ENCODE assay signal across 8 cellular contexts in genomic region chr4:139555705-139556070, GRCh38. TPM values are rescaled to one million over a fixed set of nuclear protein-coding genes. Genes with fewer than 3 reads are reported as not detected.
DNase-seq lines count a peak whose midpoint lies in the region; ATAC-seq and TF ChIP-seq lines count a peak whose summit lies in the region.

No MANE protein-coding gene starts in this region.

- H3K36me3 ChIP-seq in esophagus squamous epithelium = no peaks in the 10 kb centered on the region

- peaks cover 40% of the 10 kb centered on the region for H3K4me1 Mint-ChIP-seq in T-helper 2 cell treated with Interferon-gamma antibody and Interleukin-4, amounts not matched to agents 5 μg/mL and 100 μg/mL, for 36 hours (ENCODE audit: low read depth)
- H3K4me1 Mint-ChIP-seq in nephron = peaks cover 70% of the 10 kb centered on the region

- no peak for TF ChIP-seq POLR2A in esophagus squamous epithelium (IDR thresholded peaks at IDR 0.05)

- peak; percentile 48 for DNase-seq in NCI-H2196 (lab: John Stamatoyannopoulos, UW; ENCODE audit: unreplicated experiment)
- no peak for DNase-seq in NCI-H2196 treated with DMSO at 0.1 percent for 48 hours (lab: John Stamatoyannopoulos, UW; ENCODE audit: unreplicated experiment)
- DNase-seq in T-helper 2 cell treated with Interferon-gamma antibody and Interleukin-4, amounts not matched to agents 5 μg/mL and 100 μg/mL, for 36 hours (ENCODE audit: low spot score) = no peak
- DNase-seq in esophagus squamous epithelium (lab: John Stamatoyannopoulos, UW) = no peak
- no peak for DNase-seq in T-helper 9 cell

- no peak for TF ChIP-seq CTCF in esophagus squamous epithelium (IDR thresholded peaks at IDR 0.05)
- no peak for TF ChIP-seq CTCF in nephron (IDR thresholded peaks at IDR 0.05; ENCODE audit: unreplicated experiment in 3 of 3)

- intact Hi-C loops in esophagus squamous epithelium (cut with DNase I) = no loop called here

- peak; percentile 20 for ATAC-seq in HG02870 (IDR thresholded peaks at IDR 0.05; ENCODE audit: unreplicated experiment)
- ATAC-seq in HG03025 (IDR thresholded peaks at IDR 0.05; ENCODE audit: low FRiP score, unreplicated experiment) = no peak

- H3K27ac Mint-ChIP-seq in T-helper 2 cell treated with Interferon-gamma antibody and Interleukin-4, amounts not matched to agents 5 μg/mL and 100 μg/mL, for 36 hours = peak overlapping the region; percentile 99
- H3K27ac Mint-ChIP-seq in nephron = peak overlapping the region; percentile 85 to 97 (median 86)

- peak overlapping the region; percentile 95 for H3K4me3 Mint-ChIP-seq in T-helper 2 cell treated with Interferon-gamma antibody and Interleukin-4, amounts not matched to agents 5 μg/mL and 100 μg/mL, for 36 hours
- H3K4me3 Mint-ChIP-seq in nephron = peak overlapping the region; percentile 97 to 100 (median 98)

- 0% methylated on average over 8 to 14 of the region's 49 CpGs for WGBS in esophagus squamous epithelium, 2 donors

- H3K27me3 Mint-ChIP-seq in T-helper 2 cell treated with Interferon-gamma antibody and Interleukin-4, amounts not matched to agents 5 μg/mL and 100 μg/mL, for 36 hours (ENCODE audit: low read depth) = no peaks in the 10 kb centered on the region
- H3K27me3 Mint-ChIP-seq in nephron (ENCODE audit: low read depth) = peaks cover 40% of the 10 kb centered on the region

- H3K27me3 ChIP-seq in esophagus squamous epithelium = peaks cover 0 to 15% (median 0%) of the 10 kb centered on the region in 4 donors

- peaks cover 2% of the 10 kb centered on the region for H3K36me3 Mint-ChIP-seq in T-helper 2 cell treated with Interferon-gamma antibody and Interleukin-4, amounts not matched to agents 5 μg/mL and 100 μg/mL, for 36 hours (ENCODE audit: low read depth)
- H3K36me3 Mint-ChIP-seq in nephron (ENCODE audit: low read depth) = no peaks in the 10 kb centered on the region

- no peaks in the 10 kb centered on the region for H3K9me3 Mint-ChIP-seq in T-helper 2 cell treated with Interferon-gamma antibody and Interleukin-4, amounts not matched to agents 5 μg/mL and 100 μg/mL, for 36 hours
- no peaks in the 10 kb centered on the region for H3K9me3 Mint-ChIP-seq in nephron

- H3K4me1 ChIP-seq in esophagus squamous epithelium = peaks cover 7 to 83% (median 41%) of the 10 kb centered on the region in 3 donors

- H3K4me3 ChIP-seq in esophagus squamous epithelium = peak overlapping the region; percentile 63 to 97 (median 82)

- peak overlapping the region; percentile 94 to 99 (median 96) for H3K27ac ChIP-seq in esophagus squamous epithelium

- H3K9me3 ChIP-seq in esophagus squamous epithelium = no peaks in the 10 kb centered on the region

RNA-seq across cellular contexts. Expression of gene SETD7, which starts 0.3 kb away (rescaled TPM):
- 10 to 100 TPM; 23.4 to 50.7 (median 39.6) TPM for total RNA-seq in esophagus squamous epithelium
